In the genomic region with DNA sequence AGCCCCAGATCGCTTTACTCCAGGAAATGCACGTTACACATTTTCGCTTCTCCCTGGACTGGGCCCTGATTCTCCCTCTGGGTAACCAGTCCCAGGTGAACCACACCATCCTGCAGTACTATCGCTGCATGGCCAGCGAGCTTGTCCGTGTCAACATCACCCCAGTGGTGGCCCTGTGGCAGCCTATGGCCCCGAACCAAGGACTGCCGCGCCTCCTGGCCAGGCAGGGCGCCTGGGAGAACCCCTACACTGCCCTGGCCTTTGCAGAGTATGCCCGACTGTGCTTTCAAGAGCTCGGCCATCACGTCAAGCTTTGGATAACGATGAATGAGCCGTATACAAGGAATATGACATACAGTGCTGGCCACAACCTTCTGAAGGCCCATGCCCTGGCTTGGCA, we compare ENCODE assay signal across 11 cellular contexts. TPM values are rescaled to one million over a fixed set of nuclear protein-coding genes. Genes with fewer than 3 reads are reported as not detected.
"Had no signal": no experiment of that assay in that cellular context is flagged by ENCODE, and none has a peak within 500 bp of the region (broad histone marks: within the 10 kb centered on the region; RNA-seq: fewer than 3 reads in every experiment).

No MANE protein-coding gene starts in this region.

- H3K27ac ChIP-seq: GM23248 had no signal

- H3K9me3 ChIP-seq: HAP-1 had no signal

- H3K4me3 Mint-ChIP-seq: HFFc6 had no signal

- H3K36me3 ChIP-seq: HAP-1 had no signal

- H3K9me3 Mint-ChIP-seq: HFFc6 had no signal

- ATAC-seq: HCT116, K562 had no signal

- H3K4me3 ChIP-seq: GM23248, HAP-1, K562 had no signal

- H3K27ac Mint-ChIP-seq: HFFc6 had no signal

- H3K4me1 ChIP-seq: HAP-1 had no signal

- DNase-seq: GM23248, GOT3, H7, HFFc6, IMR-90, KG1 had no signal

- H2AFZ ChIP-seq: GM23248 had no signal

- H3K9ac ChIP-seq: GM23248 had no signal

RNA-seq across cellular contexts. Expression of gene KL, which starts 44.6 kb away (rescaled TPM):
- total RNA-seq: H4, H7, HT-29, IMR-90, K562 had no signal
- polyA plus RNA-seq: GM23248, IMR-90, K562 had no signal
